ENCODE assay signal across 13 cellular contexts in the genomic region with DNA sequence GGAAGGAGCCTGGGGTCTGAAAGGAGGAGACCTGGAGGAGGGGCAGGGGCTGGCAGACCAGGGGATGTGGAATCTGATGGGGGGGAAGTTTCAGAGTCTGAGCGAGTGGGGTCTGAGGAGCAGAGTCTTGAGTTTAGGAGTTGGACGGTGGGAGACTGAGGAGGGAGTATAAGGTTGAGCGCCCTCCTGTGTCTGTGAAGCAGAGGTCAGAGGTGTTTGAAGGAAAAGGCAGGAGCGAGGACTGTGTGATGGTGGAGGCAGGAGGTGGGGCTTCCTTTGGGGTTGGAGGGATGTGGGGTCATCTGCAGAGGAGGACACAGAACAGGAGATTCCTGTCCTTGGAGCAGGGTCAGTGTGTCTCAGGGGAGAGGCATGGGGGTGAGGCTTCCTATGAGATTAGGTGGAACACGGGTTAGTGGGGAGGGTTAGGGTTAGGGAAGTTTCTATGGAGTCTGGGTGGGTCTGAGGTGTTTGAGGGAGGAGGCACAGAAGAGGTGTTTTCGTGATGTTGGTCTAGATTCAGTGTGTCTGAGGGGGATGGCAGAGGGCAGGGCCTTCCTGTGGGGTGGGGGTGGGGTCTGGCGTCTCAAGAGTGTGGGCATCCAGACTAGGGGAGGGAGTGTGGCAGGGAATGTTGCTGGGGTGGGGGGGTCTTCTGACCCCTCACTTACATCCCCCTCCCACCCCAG. TPM values are rescaled to one million over a fixed set of nuclear protein-coding genes. Genes with fewer than 3 reads are reported as not detected.
DNase-seq lines count a peak whose midpoint lies in the region; ATAC-seq and TF ChIP-seq lines count a peak whose summit lies in the region.
"Had no signal": no experiment of that assay in that cellular context is flagged by ENCODE, and none has a peak within 500 bp of the region (broad histone marks: within the 10 kb centered on the region; RNA-seq: fewer than 3 reads in every experiment).

No MANE protein-coding gene starts in this region.

- no peak for TF ChIP-seq CTCF in esophagus muscularis mucosa (IDR thresholded peaks at IDR 0.05)

- H3K4me1 ChIP-seq in esophagus muscularis mucosa: no peaks in the 10 kb centered on the region
- H3K4me1 ChIP-seq: HAP-1 had no signal

- no peak overlapping the region for H3K4me3 Mint-ChIP-seq in activated naive CD8-positive, alpha-beta T cell treated with anti-CD3 and anti-CD28 coated beads, Interleukin-2, amount 10 ng/mL, durations not matched to agents 7 days and 5 days
- no peak overlapping the region for H3K4me3 Mint-ChIP-seq in activated naive CD8-positive, alpha-beta T cell treated with anti-CD3 and anti-CD28 coated beads for 36 hours
- no peak overlapping the region for H3K4me3 Mint-ChIP-seq in dendritic cell treated with granulocyte-macrophage colony-stimulating factor and Interleukin-4, amounts not matched to agents 40 ng/mL and 50 ng/mL, for 4 days
- H3K4me3 Mint-ChIP-seq: CD4-positive, CD25-positive, alpha-beta regulatory T cell had no signal

- POLR2A ChIA-PET in activated naive CD8-positive, alpha-beta T cell treated with anti-CD3 and anti-CD28 coated beads, Interleukin-2, amount 10 ng/mL, durations not matched to agents 7 days and 5 days (lab: Charles Lee): no interaction called here

- intact Hi-C loops in dendritic cell treated with granulocyte-macrophage colony-stimulating factor and Interleukin-4, amounts not matched to agents 40 ng/mL and 50 ng/mL, for 4 days (cut with micrococcal nuclease): loop anchor here (5.0 kb wide), 1 partner anchor 40 kb away; the partner anchor contains the start of gene FAM98C
- intact Hi-C loops in Right ventricle myocardium superior (cut with DNase I) (no loop called here), esophagus muscularis mucosa (cut with DNase I) (no loop called here)

- peak overlapping the region; percentile 14 for H3K27ac Mint-ChIP-seq in activated naive CD8-positive, alpha-beta T cell treated with anti-CD3 and anti-CD28 coated beads, Interleukin-2, amount 10 ng/mL, durations not matched to agents 7 days and 5 days
- H3K27ac Mint-ChIP-seq in activated naive CD8-positive, alpha-beta T cell treated with anti-CD3 and anti-CD28 coated beads for 36 hours: no peak overlapping the region
- peak overlapping the region; percentile 12 for H3K27ac Mint-ChIP-seq in dendritic cell treated with granulocyte-macrophage colony-stimulating factor and Interleukin-4, amounts not matched to agents 40 ng/mL and 50 ng/mL, for 4 days

- H3K27me3 Mint-ChIP-seq in activated naive CD8-positive, alpha-beta T cell treated with anti-CD3 and anti-CD28 coated beads, Interleukin-2, amount 10 ng/mL, durations not matched to agents 7 days and 5 days: peaks cover 8% of the 10 kb centered on the region
- peaks cover 19% of the 10 kb centered on the region for H3K27me3 Mint-ChIP-seq in activated naive CD8-positive, alpha-beta T cell treated with anti-CD3 and anti-CD28 coated beads for 36 hours
- peaks cover 18% of the 10 kb centered on the region for H3K27me3 Mint-ChIP-seq in dendritic cell treated with granulocyte-macrophage colony-stimulating factor and Interleukin-4, amounts not matched to agents 40 ng/mL and 50 ng/mL, for 4 days
- H3K27me3 Mint-ChIP-seq: CD4-positive, CD25-positive, alpha-beta regulatory T cell had no signal

- no peak for TF ChIP-seq POLR2A in esophagus muscularis mucosa (IDR thresholded peaks at IDR 0.05; ENCODE audit: low read depth)

- no peak overlapping the region for H3K27ac ChIP-seq in esophagus muscularis mucosa (replicated peaks in 1 of 4)
- H3K27ac ChIP-seq: SK-N-MC had no signal

- H3K36me3 ChIP-seq in esophagus muscularis mucosa: no peaks in the 10 kb centered on the region
- H3K36me3 ChIP-seq: HAP-1 had no signal

- WGBS in esophagus muscularis mucosa: 45% methylated on average over 7 of the region's 7 CpGs

- peaks cover 11% of the 10 kb centered on the region for H3K4me1 Mint-ChIP-seq in activated naive CD8-positive, alpha-beta T cell treated with anti-CD3 and anti-CD28 coated beads, Interleukin-2, amount 10 ng/mL, durations not matched to agents 7 days and 5 days
- H3K4me1 Mint-ChIP-seq in activated naive CD8-positive, alpha-beta T cell treated with anti-CD3 and anti-CD28 coated beads for 36 hours: no peaks in the 10 kb centered on the region
- peaks cover 8% of the 10 kb centered on the region for H3K4me1 Mint-ChIP-seq in dendritic cell treated with granulocyte-macrophage colony-stimulating factor and Interleukin-4, amounts not matched to agents 40 ng/mL and 50 ng/mL, for 4 days (ENCODE audit: low read depth)

- H3K4me3 ChIP-seq in esophagus muscularis mucosa: no peak overlapping the region
- H3K4me3 ChIP-seq: HAP-1, SK-N-MC had no signal

- no peak for DNase-seq in activated naive CD8-positive, alpha-beta T cell treated with anti-CD3 and anti-CD28 coated beads, Interleukin-2, amount 10 ng/mL, durations not matched to agents 7 days and 5 days
- DNase-seq in activated naive CD8-positive, alpha-beta T cell treated with anti-CD3 and anti-CD28 coated beads for 36 hours: no peak
- DNase-seq in NCI-H82 treated with DMSO at 0.1 percent for 48 hours (lab: John Stamatoyannopoulos, UW; ENCODE audit: unreplicated experiment) (peak; percentile 37), cerebellar nuclear complex (lab: John Stamatoyannopoulos, UW) (no peak), Right ventricle myocardium superior (no peak), esophagus muscularis mucosa (ENCODE audit: extremely low spot score) (no peak)
- DNase-seq in stimulated activated naive CD8-positive, alpha-beta T cell treated with anti-CD3 and anti-CD28 coated beads, Interleukin-15, Interleukin-2, amounts not matched to agents 100 U/mL and 50 U/mL, for 24 hours: no peak
- DNase-seq: NCI-H2029 treated with DMSO at 0.1 percent for 48 hours; stimulated activated CD4-positive, alpha-beta T cell treated with anti-CD3 and anti-CD28 coated beads, Interleukin-4, amount 100 ng/mL, for 1 hour had no signal

- TF ChIP-seq EP300 in esophagus muscularis mucosa (IDR thresholded peaks at IDR 0.05): no peak

- H3K9me3 ChIP-seq in esophagus muscularis mucosa: no peaks in the 10 kb centered on the region
- H3K9me3 ChIP-seq: HAP-1 had no signal

- no peaks in the 10 kb centered on the region for H3K36me3 Mint-ChIP-seq in activated naive CD8-positive, alpha-beta T cell treated with anti-CD3 and anti-CD28 coated beads, Interleukin-2, amount 10 ng/mL, durations not matched to agents 7 days and 5 days
- no peaks in the 10 kb centered on the region for H3K36me3 Mint-ChIP-seq in activated naive CD8-positive, alpha-beta T cell treated with anti-CD3 and anti-CD28 coated beads for 36 hours
- H3K36me3 Mint-ChIP-seq in dendritic cell treated with granulocyte-macrophage colony-stimulating factor and Interleukin-4, amounts not matched to agents 40 ng/mL and 50 ng/mL, for 4 days (ENCODE audit: low read depth): peaks cover 25% of the 10 kb centered on the region
- H3K36me3 Mint-ChIP-seq: CD4-positive, CD25-positive, alpha-beta regulatory T cell had no signal

- peaks cover 0 to 45% (median 0%) of the 10 kb centered on the region in 4 donors for H3K27me3 ChIP-seq in esophagus muscularis mucosa

- peak; percentile 33 for ATAC-seq in activated naive CD8-positive, alpha-beta T cell treated with anti-CD3 and anti-CD28 coated beads, Interleukin-2, amount 10 ng/mL, durations not matched to agents 7 days and 5 days (ENCODE audit: low read depth)
- peak; percentile 60 for ATAC-seq in stimulated activated naive CD8-positive, alpha-beta T cell treated with anti-CD3 and anti-CD28 coated beads, Interleukin-15, Interleukin-2, amounts not matched to agents 100 U/mL and 50 U/mL, for 24 hours
- ATAC-seq in Right ventricle myocardium superior (ENCODE audit: poor library complexity): no peak

- H3K9me3 Mint-ChIP-seq in activated naive CD8-positive, alpha-beta T cell treated with anti-CD3 and anti-CD28 coated beads, Interleukin-2, amount 10 ng/mL, durations not matched to agents 7 days and 5 days: no peaks in the 10 kb centered on the region
- H3K9me3 Mint-ChIP-seq in activated naive CD8-positive, alpha-beta T cell treated with anti-CD3 and anti-CD28 coated beads for 36 hours: no peaks in the 10 kb centered on the region
- no peaks in the 10 kb centered on the region for H3K9me3 Mint-ChIP-seq in dendritic cell treated with granulocyte-macrophage colony-stimulating factor and Interleukin-4, amounts not matched to agents 40 ng/mL and 50 ng/mL, for 4 days

RNA-seq across cellular contexts. Expression of gene RYR1, which starts 8.3 kb away (rescaled TPM):
- 1 to 10 TPM; 2.9 to 3.5 TPM for total RNA-seq in activated naive CD8-positive, alpha-beta T cell treated with anti-CD3 and anti-CD28 coated beads, Interleukin-2, amount 10 ng/mL, durations not matched to agents 7 days and 5 days
- under 1 TPM; 0.19 to 0.28 TPM for total RNA-seq in activated naive CD8-positive, alpha-beta T cell treated with anti-CD3 and anti-CD28 coated beads for 36 hours
- 0.73 TPM for total RNA-seq in Right ventricle myocardium superior
- 1 to 10 TPM in 3 of 4 donors, under 1 TPM in 1; 0.99 to 4.0 (median 2.7) TPM for total RNA-seq in esophagus muscularis mucosa

RNA-seq across cellular contexts. Expression of gene RASGRP4, which starts 15.8 kb away (rescaled TPM):
- total RNA-seq in activated naive CD8-positive, alpha-beta T cell treated with anti-CD3 and anti-CD28 coated beads, Interleukin-2, amount 10 ng/mL, durations not matched to agents 7 days and 5 days: under 1 TPM; 0.31 to 0.80 TPM
- total RNA-seq in activated naive CD8-positive, alpha-beta T cell treated with anti-CD3 and anti-CD28 coated beads for 36 hours: under 1 TPM; 0.22 to 0.23 TPM
- total RNA-seq in Right ventricle myocardium superior (1.8 TPM), esophagus muscularis mucosa (1 to 10 TPM; 3.2 to 7.8 (median 4.4) TPM)

RNA-seq across cellular contexts. Expression of gene FAM98C, which starts 38.9 kb away (rescaled TPM):
- total RNA-seq in activated naive CD8-positive, alpha-beta T cell treated with anti-CD3 and anti-CD28 coated beads, Interleukin-2, amount 10 ng/mL, durations not matched to agents 7 days and 5 days: 10 to 100 TPM; 32.5 to 37.7 TPM
- 1 to 10 TPM; 8.1 to 9.3 TPM for total RNA-seq in activated naive CD8-positive, alpha-beta T cell treated with anti-CD3 and anti-CD28 coated beads for 36 hours
- total RNA-seq in Right ventricle myocardium superior: 10.5 TPM
- 10 to 100 TPM; 16.2 to 22.0 (median 19.7) TPM for total RNA-seq in esophagus muscularis mucosa

RNA-seq across cellular contexts. Expression of gene SPRED3, which starts 53.3 kb away (rescaled TPM):
- total RNA-seq in activated naive CD8-positive, alpha-beta T cell treated with anti-CD3 and anti-CD28 coated beads, Interleukin-2, amount 10 ng/mL, durations not matched to agents 7 days and 5 days: 1 to 10 TPM; 1.8 to 2.6 TPM
- under 1 TPM; 0.45 to 0.74 TPM for total RNA-seq in activated naive CD8-positive, alpha-beta T cell treated with anti-CD3 and anti-CD28 coated beads for 36 hours
- total RNA-seq in Right ventricle myocardium superior (0.40 TPM), esophagus muscularis mucosa (under 1 TPM; 0.46 to 0.83 (median 0.59) TPM)

RNA-seq across cellular contexts. Expression of gene GGN, which starts 54.0 kb away (rescaled TPM):
- total RNA-seq in activated naive CD8-positive, alpha-beta T cell treated with anti-CD3 and anti-CD28 coated beads, Interleukin-2, amount 10 ng/mL, durations not matched to agents 7 days and 5 days: not detected
- total RNA-seq in activated naive CD8-positive, alpha-beta T cell treated with anti-CD3 and anti-CD28 coated beads for 36 hours: under 1 TPM in 1 of 2 experiments, not detected in 1; 0.14 TPM
- total RNA-seq in Right ventricle myocardium superior: 0.27 TPM
- 1 to 10 TPM in 1 of 4 donors, under 1 TPM in 2, not detected in 1; 0.33 to 2.2 (median 0.91) TPM for total RNA-seq in esophagus muscularis mucosa
